Comparison of ENCODE assay signal across 9 cellular contexts in genomic region chr11:72411623-72412532, GRCh38. TPM values are rescaled to one million over a fixed set of nuclear protein-coding genes. Genes with fewer than 3 reads are reported as not detected.
DNase-seq lines count a peak whose midpoint lies in the region; ATAC-seq, FAIRE-seq and TF ChIP-seq lines count a peak whose summit lies in the region.
"Had no signal": no experiment of that assay in that cellular context is flagged by ENCODE, and none has a peak within 500 bp of the region (broad histone marks: within the 10 kb centered on the region; RNA-seq: fewer than 3 reads in every experiment).

No MANE protein-coding gene starts in this region.

- no peaks in the 10 kb centered on the region for H3K79me1 ChIP-seq in H1 (ENCODE audit: low read depth, low read length)

- H3K14ac ChIP-seq in H1 (ENCODE audit: insufficient read length) = no peak overlapping the region

- TF ChIP-seq RAD21 in H1 (IDR thresholded peaks at IDR 0.05 in 1 of 2, conservative IDR thresholded peaks at IDR 0.05 in 1 of 2; ENCODE audit: low read depth in 2 of 2, low read length in 2 of 2) = no peak

- no peaks in the 10 kb centered on the region for H3K36me3 ChIP-seq in H1 (ENCODE audit: control insufficient read depth in 2 of 4, insufficient read depth in 4 of 4, low read length in 3 of 4)
- no peaks in the 10 kb centered on the region for H3K36me3 ChIP-seq in neutrophil
- no peaks in the 10 kb centered on the region for H3K36me3 ChIP-seq in ovary

- no peak overlapping the region for H2AFZ ChIP-seq in H1 (ENCODE audit: low read length)

- H3K27me3 ChIP-seq in H1 (replicated peaks in 1 of 4; ENCODE audit: control insufficient read depth in 3 of 4, extremely low read depth in 1 of 4, insufficient read depth in 3 of 4, low read length in 3 of 4) (no peaks in the 10 kb centered on the region), neutrophil (no peaks in the 10 kb centered on the region), ovary (no peaks in the 10 kb centered on the region)

- peaks cover 0 to 7% of the 10 kb centered on the region in 2 experiments; a peak in 1 of 4 replicates for H3K79me2 ChIP-seq in H1 (ENCODE audit: control insufficient read depth in 1 of 2, insufficient read depth in 2 of 2, low read length in 2 of 2)

- intact Hi-C loops in ovary (cut with DNase I) = no loop called here

- H3K4ac ChIP-seq in H1 (replicated peaks; ENCODE audit: insufficient read length, low read depth, low read length) = peak overlapping the region; percentile 81

- no peak for TF ChIP-seq CTCF in H1 (IDR thresholded peaks at IDR 0.05; ENCODE audit: control extremely low read depth in 1 of 3, insufficient read depth in 1 of 3, low read depth in 1 of 3, low read length in 3 of 3)
- no peak for TF ChIP-seq CTCF in neutrophil (IDR thresholded peaks at IDR 0.05)
- no peak for TF ChIP-seq CTCF in ovary (IDR thresholded peaks at IDR 0.05)

- H3K23ac ChIP-seq in H1 (ENCODE audit: insufficient read length) = no peak overlapping the region

- FAIRE-seq in H1 (lab: Jason Lieb, UNC) = no peak
- FAIRE-seq: GM18507 had no signal

- ATAC-seq in GM21619 (IDR thresholded peaks at IDR 0.05; ENCODE audit: unreplicated experiment) = peak; percentile 60
- no peak for ATAC-seq in HG03442 (IDR thresholded peaks at IDR 0.05; ENCODE audit: unreplicated experiment)

- no peaks in the 10 kb centered on the region for H4K20me1 ChIP-seq in H1 (replicated peaks in 1 of 2; ENCODE audit: control insufficient read depth in 1 of 2, insufficient read depth in 2 of 2, low read length in 2 of 2)

- POLR2A ChIA-PET in H1 (lab: Charles Lee; ENCODE audit: partially characterized antibody) = interaction anchor here (0.8 kb wide), 1 partner anchor 28 kb away, joined by 4 read pairs; no protein-coding TSS in a partner anchor

- CTCF ChIA-PET in H1 (lab: Charles Lee; ENCODE audit: partially characterized antibody) = interaction anchor here (0.9 to 15.6 kb wide), 16 partner anchors 7 to 166 kb away, joined by 3 to 262 read pairs (median 4); partner anchors contain the start of gene CLPB

- DNase-seq in COR-L47 (lab: John Stamatoyannopoulos, UW) (peak; percentile 82), NCI-H526 treated with DMSO at 0.1 percent for 48 hours (lab: John Stamatoyannopoulos, UW) (peak; percentile 35), H1 (ENCODE audit: low read depth in 1 of 2, low spot score in 2 of 2) (no peak), ovary (no peak)
- no peak for DNase-seq in stimulated activated CD4-positive, alpha-beta T cell treated with anti-CD3 and anti-CD28 coated beads, Interleukin-4, amount 100 ng/mL, for 1 hour

- no peak overlapping the region for H3K9ac ChIP-seq in H1 (replicated peaks in 1 of 4; ENCODE audit: extremely low read depth in 1 of 4, low read depth in 3 of 4, low read length in 3 of 4)

- H3K23me2 ChIP-seq in H1 (ENCODE audit: low read depth, low read length) = no peaks in the 10 kb centered on the region

- peak overlapping the region in 1 of 2 experiments; percentile 7; a peak in 1 of 4 replicates for H3K4me2 ChIP-seq in H1 (ENCODE audit: insufficient read depth in 1 of 2, low read depth in 2 of 2, low read length in 2 of 2)

- peak overlapping the region; percentile 28 for H2BK120ac ChIP-seq in H1 (replicated peaks; ENCODE audit: low read depth, low read length)

- TF ChIP-seq EP300 in H1 (IDR thresholded peaks at IDR 0.05; ENCODE audit: borderline replicate concordance in 1 of 2, low read depth in 2 of 2, low read length in 2 of 2) (no peak), ovary (IDR thresholded peaks at IDR 0.05) (no peak)

- peak overlapping the region; percentile 79 for H4K91ac ChIP-seq in H1 (replicated peaks; ENCODE audit: insufficient read length, low read length)

- 66% methylated on average over 4 of the region's 4 CpGs; no CpG with 5 or more reads in 1 of the 2 experiments for WGBS in H1 (ENCODE audit: extremely low coverage in 1 of 2, insufficient coverage in 1 of 2, insufficient read length in 1 of 2, insufficient replicate concordance in 2 of 2, low coverage in 1 of 2, low lambda C conversion rate in 2 of 2, missing lambda C conversion rate in 1 of 2), 2 experiments
- 84 to 91% (median 87%) methylated on average over 4 of the region's 4 CpGs for whole genome bisulfite sequencing in ovary, 3 donors

- H2BK15ac ChIP-seq in H1 (ENCODE audit: low read length) = peak overlapping the region; percentile 89; the same call in 1 of the 2 replicates

- H4K8ac ChIP-seq in H1 (ENCODE audit: extremely low read depth, insufficient read depth, low read length) = peak overlapping the region; percentile 73

- 0 out of 2 replicates have a peak overlapping the region, but pooled peaks have one; percentile 27 for H2BK20ac ChIP-seq in H1 (ENCODE audit: low read length)

- H3K4me1 ChIP-seq in H1 (replicated peaks in 1 of 4; ENCODE audit: control insufficient read depth in 3 of 4, insufficient read depth in 4 of 4, low read length in 3 of 4) (peaks cover 4 to 22% (median 13%) of the 10 kb centered on the region in 4 experiments), neutrophil (ENCODE audit: control insufficient read depth in 1 of 2, insufficient read depth in 1 of 2, low read depth in 1 of 2, low read length in 1 of 2) (peaks cover 13 to 19% of the 10 kb centered on the region in 2 experiments), ovary (ENCODE audit: insufficient read depth) (no peaks in the 10 kb centered on the region)

- H2BK5ac ChIP-seq in H1 (ENCODE audit: low read depth, low read length) = peak overlapping the region; percentile 54; the same call in 1 of the 2 replicates

- H3K9me3 ChIP-seq in H1 (ENCODE audit: insufficient read depth in 2 of 2, low read depth in 1 of 2, low read length in 1 of 2) = no peaks in the 10 kb centered on the region; a peak in 1 of 4 replicates
- no peaks in the 10 kb centered on the region for H3K9me3 ChIP-seq in neutrophil
- no peaks in the 10 kb centered on the region for H3K9me3 ChIP-seq in ovary

- H3K4me3 ChIP-seq in H1 (ENCODE audit: extremely low read depth in 1 of 4, insufficient read depth in 2 of 4, low read depth in 3 of 4, low read length in 4 of 4) (no peak overlapping the region), neutrophil (ENCODE audit: low read depth in 1 of 2, low read length in 1 of 2) (no peak overlapping the region), ovary (no peak overlapping the region)

- H4K5ac ChIP-seq in H1 (ENCODE audit: insufficient read length, low read depth, low read length) = peak overlapping the region; percentile 4

- H3K18ac ChIP-seq in H1 (ENCODE audit: extremely low read depth, low read length) = peak overlapping the region; percentile 52; the same call in 1 of the 2 replicates

- no peak overlapping the region for H2BK12ac ChIP-seq in H1 (ENCODE audit: low read depth, low read length)

- no peak for TF ChIP-seq POLR2A in H1 (IDR thresholded peaks at IDR 0.05; ENCODE audit: control extremely low read depth in 1 of 2, low read depth in 2 of 2, low read length in 2 of 2)
- no peak for TF ChIP-seq POLR2A in ovary (IDR thresholded peaks at IDR 0.05)

- H3K56ac ChIP-seq in H1 (replicated peaks; ENCODE audit: insufficient read length, low read depth, low read length) = no peak overlapping the region

- H3K27ac ChIP-seq in H1 (ENCODE audit: low read depth, low read length) (no peak overlapping the region), neutrophil (peak overlapping the region; percentile 91), ovary (no peak overlapping the region)

- no peak overlapping the region for H2AK5ac ChIP-seq in H1 (ENCODE audit: low read depth, low read length)

TF ChIP-seq in H1, 55 proteins besides CTCF, POLR2A, EP300 and RAD21:
- TF ChIP-seq FOSL1 (IDR thresholded peaks at IDR 0.05; ENCODE audit: insufficient read depth, low read depth, low read length) = no peak
- no peak for TF ChIP-seq YY1 (IDR thresholded peaks at IDR 0.05; ENCODE audit: low read depth, low read length)
- TF ChIP-seq HDAC2 (IDR thresholded peaks at IDR 0.05; ENCODE audit: borderline replicate concordance in 1 of 2, low read depth in 2 of 2, low read length in 2 of 2) = no peak
- no peak for TF ChIP-seq SP2 (IDR thresholded peaks at IDR 0.05; ENCODE audit: low read length)
- TF ChIP-seq POU5F1 (IDR thresholded peaks at IDR 0.05; ENCODE audit: low read depth, low read length) = no peak

RNA-seq across cellular contexts. Expression of gene CLPB, which starts 22.5 kb away (rescaled TPM):
- total RNA-seq in H1 (2021; fragmentation: NEBNext Ultra II Directional; extraction: Animal tissue kit (Norgen Biotek cat#: 25700)) = 24.0 and 28.1 TPM in 2 replicates
- polyA plus RNA-seq in H1 (2011; rRNA removed) = 10.1 and 10.7 TPM in 2 replicates
- 11.6 TPM for polyA plus RNA-seq in H1 (2011; cell fraction: cytosol; rRNA removed)
- polyA plus RNA-seq in H1 (2011; cell fraction: nucleus; rRNA removed) = 25.9 TPM
- polyA plus RNA-seq in H1 (2012, experiment 1 of 2) = 14.3 to 16.7 TPM (median 15.9 TPM) in 4 replicates
- 10.5 TPM for polyA plus RNA-seq in H1 (2012, experiment 2 of 2)
- polyA plus RNA-seq in H1 (2013, experiment 1 of 2) = 11.5 TPM
- 11.2 TPM for polyA plus RNA-seq in H1 (2013, experiment 2 of 2)
- polyA minus RNA-seq in H1 (2011; rRNA and poly(A)+ RNA removed) = 58.8 and 81.3 TPM in 2 replicates
- 16.9 TPM for polyA minus RNA-seq in H1 (2011; cell fraction: cytosol; rRNA and poly(A)+ RNA removed)
- 37.0 TPM for polyA minus RNA-seq in H1 (2011; cell fraction: nucleus; rRNA and poly(A)+ RNA removed)
- total RNA-seq in ovary = 10 to 100 TPM; 10.0 to 25.1 (median 14.8) TPM
- 10 to 100 TPM in 1 of 2 donors, 1 to 10 TPM in 1; 3.4 to 11.9 TPM for polyA plus RNA-seq in ovary

Comparison
In these comparisons a context has a peak if more than half of its experiments do, and no peak if none do; other contexts are left out.
1. DNase-seq: peak in COR-L47 (single experiment) and NCI-H526 treated with DMSO at 0.1 percent for 48 hours (single experiment); none in H1 (0 of 2), stimulated activated CD4-positive, alpha-beta T cell treated with anti-CD3 and anti-CD28 coated beads, Interleukin-4, amount 100 ng/mL, for 1 hour (single experiment) and ovary (0 of 5).